ENCODE assay signal across 15 cellular contexts in genomic region chr18:76455015-76455676, GRCh38. TPM values are rescaled to one million over a fixed set of nuclear protein-coding genes. Genes with fewer than 3 reads are reported as not detected.
DNase-seq lines count a peak whose midpoint lies in the region; ATAC-seq and TF ChIP-seq lines count a peak whose summit lies in the region.
"Had no signal": no experiment of that assay in that cellular context is flagged by ENCODE, and none has a peak within 500 bp of the region (broad histone marks: within the 10 kb centered on the region; RNA-seq: fewer than 3 reads in every experiment).

No MANE protein-coding gene starts in this region.

- peaks cover 18 to 28% (median 21%) of the 10 kb centered on the region in 11 experiments for H3K36me3 ChIP-seq in BLaER1 treated with 17β-estradiol and CSF1 and Interleukin-3, amounts not matched to agents 10 nM and 100 nM
- H3K36me3 ChIP-seq in Karpas-422 (ENCODE audit: insufficient read depth, low read length) (peaks cover 1% of the 10 kb centered on the region), hepatocyte (replicated peaks; ENCODE audit: insufficient read depth, low read depth) (no peaks in the 10 kb centered on the region)
- H3K36me3 ChIP-seq: right atrium auricular region, SJCRH30 had no signal

- ATAC-seq in HG02623 (IDR thresholded peaks at IDR 0.05; ENCODE audit: unreplicated experiment), result no peak
- ATAC-seq in activated naive CD8-positive, alpha-beta T cell treated with anti-CD3 and anti-CD28 coated beads, Interleukin-2, amount 50 U/mL, for 24 hours, result no peak
- ATAC-seq in HG02588 (IDR thresholded peaks at IDR 0.05; ENCODE audit: unreplicated experiment), result no peak
- ATAC-seq: activated CD4-positive, CD25-positive, alpha-beta regulatory T cell treated with anti-CD3 and anti-CD28 coated beads, Interleukin-2, amount 50 U/mL, for 24 hours had no signal

- no peaks in the 10 kb centered on the region for H3K27me3 ChIP-seq in BLaER1 treated with 17β-estradiol and CSF1 and Interleukin-3, amounts not matched to agents 10 nM and 100 nM
- H3K27me3 ChIP-seq in Karpas-422 (ENCODE audit: low read length), result no peaks in the 10 kb centered on the region
- no peaks in the 10 kb centered on the region for H3K27me3 ChIP-seq in hepatocyte
- H3K27me3 ChIP-seq: right atrium auricular region, SJCRH30 had no signal

- H3K9me3 Mint-ChIP-seq in activated naive CD8-positive, alpha-beta T cell treated with anti-CD3 and anti-CD28 coated beads, Interleukin-2, amount 50 U/mL, for 24 hours, result no peaks in the 10 kb centered on the region

- no peak overlapping the region for H3K4me3 Mint-ChIP-seq in activated naive CD8-positive, alpha-beta T cell treated with anti-CD3 and anti-CD28 coated beads, Interleukin-2, amount 50 U/mL, for 24 hours

- no peak overlapping the region for H3K4me3 ChIP-seq in BLaER1 treated with 17β-estradiol and CSF1 and Interleukin-3, amounts not matched to agents 10 nM and 100 nM
- H3K4me3 ChIP-seq in Karpas-422 (ENCODE audit: low read length) (peak overlapping the region; percentile 52; the same call in 1 of the 2 replicates), hepatocyte (no peak overlapping the region)
- H3K4me3 ChIP-seq: right atrium auricular region, SJCRH30 had no signal

- H3K4me2 ChIP-seq in BLaER1 treated with 17β-estradiol and CSF1 and Interleukin-3, amounts not matched to agents 10 nM and 100 nM, result peak overlapping the region; percentile 31 to 98 (median 73)
- peak overlapping the region; percentile 71 for H3K4me2 ChIP-seq in Karpas-422 (ENCODE audit: low read depth, low read length, poor library complexity, severe bottlenecking)
- peak overlapping the region; percentile 40 for H3K4me2 ChIP-seq in hepatocyte

- H3K27ac ChIP-seq in BLaER1 treated with 17β-estradiol and CSF1 and Interleukin-3, amounts not matched to agents 10 nM and 100 nM, result peak overlapping the region in 8 of 11 experiments; percentile 20 to 61 (median 46); a peak in 13 of 22 replicates
- H3K27ac ChIP-seq in Karpas-422 (ENCODE audit: low read length), result peak overlapping the region; percentile 72
- peak overlapping the region; percentile 35 for H3K27ac ChIP-seq in hepatocyte
- H3K27ac ChIP-seq: right atrium auricular region, SJCRH30 had no signal

- H3K79me2 ChIP-seq in Karpas-422 (ENCODE audit: low read length) (peaks cover 100% of the 10 kb centered on the region), hepatocyte (peaks cover 99% of the 10 kb centered on the region)

- no peaks in the 10 kb centered on the region for H3K9me2 ChIP-seq in Karpas-422 (replicated peaks; ENCODE audit: insufficient read depth, low read length)
- H3K9me2 ChIP-seq in hepatocyte (replicated peaks; ENCODE audit: insufficient read depth), result no peaks in the 10 kb centered on the region

- H4K20me1 ChIP-seq in BLaER1 treated with 17β-estradiol and CSF1 and Interleukin-3, amounts not matched to agents 10 nM and 100 nM, result peaks cover 4 to 92% (median 58%) of the 10 kb centered on the region in 11 experiments; a peak in 16 of 22 replicates
- H4K20me1 ChIP-seq in Karpas-422 (ENCODE audit: insufficient read depth, low read depth, low read length) (peaks cover 64% of the 10 kb centered on the region; the same call in 1 of the 2 replicates), hepatocyte (ENCODE audit: insufficient read depth, poor library complexity, severe bottlenecking) (peaks cover 78% of the 10 kb centered on the region)

- WGBS in hepatocyte (ENCODE audit: low lambda C conversion rate, missing lambda C conversion rate), result 57% methylated on average over 7 of the region's 7 CpGs

- H3K9ac ChIP-seq in BLaER1 treated with 17β-estradiol and CSF1 and Interleukin-3, amounts not matched to agents 10 nM and 100 nM, result peak overlapping the region in 2 of 11 experiments; percentile 7 to 31; a peak in 3 of 22 replicates
- H3K9ac ChIP-seq in Karpas-422 (ENCODE audit: low read length), result peak overlapping the region; percentile 57; the same call in 1 of the 2 replicates

- peaks cover 54% of the 10 kb centered on the region for H3K4me1 Mint-ChIP-seq in activated naive CD8-positive, alpha-beta T cell treated with anti-CD3 and anti-CD28 coated beads, Interleukin-2, amount 50 U/mL, for 24 hours

- H3K9me3 ChIP-seq in BLaER1 treated with 17β-estradiol and CSF1 and Interleukin-3, amounts not matched to agents 10 nM and 100 nM (replicated peaks in 1 of 11), result no peaks in the 10 kb centered on the region
- H3K9me3 ChIP-seq in Karpas-422 (ENCODE audit: low read length), result no peaks in the 10 kb centered on the region
- H3K9me3 ChIP-seq in hepatocyte (ENCODE audit: low read depth), result no peaks in the 10 kb centered on the region
- H3K9me3 ChIP-seq: right atrium auricular region, SJCRH30 had no signal

- no peaks in the 10 kb centered on the region for H3K27me3 Mint-ChIP-seq in activated naive CD8-positive, alpha-beta T cell treated with anti-CD3 and anti-CD28 coated beads, Interleukin-2, amount 50 U/mL, for 24 hours

- DNase-seq in Karpas-422 (no peak), hepatocyte (ENCODE audit: low spot score) (no peak), retina (peak; percentile 45), NCI-H345 (lab: John Stamatoyannopoulos, UW) (no peak)
- no peak for DNase-seq in activated naive CD8-positive, alpha-beta T cell treated with anti-CD3 and anti-CD28 coated beads, Interleukin-2, amount 50 U/mL, for 24 hours
- DNase-seq: activated naive CD4-positive, alpha-beta T cell treated with anti-CD3 and anti-CD28 coated beads, Interleukin-2, amount 50 U/mL, for 16 hours; cortex of kidney; mammary epithelial cell; NCI-H2029 treated with DMSO at 0.1 percent for 48 hours had no signal

- H3K4me1 ChIP-seq in BLaER1 treated with 17β-estradiol and CSF1 and Interleukin-3, amounts not matched to agents 10 nM and 100 nM, result peaks cover 76 to 95% (median 90%) of the 10 kb centered on the region in 10 experiments
- H3K4me1 ChIP-seq in Karpas-422 (ENCODE audit: low read length) (peaks cover 100% of the 10 kb centered on the region), hepatocyte (ENCODE audit: insufficient read depth) (peaks cover 67% of the 10 kb centered on the region)

- H3K36me3 Mint-ChIP-seq in activated naive CD8-positive, alpha-beta T cell treated with anti-CD3 and anti-CD28 coated beads, Interleukin-2, amount 50 U/mL, for 24 hours (ENCODE audit: low read depth), result no peaks in the 10 kb centered on the region

- H3K27ac Mint-ChIP-seq in activated naive CD8-positive, alpha-beta T cell treated with anti-CD3 and anti-CD28 coated beads, Interleukin-2, amount 50 U/mL, for 24 hours, result no peak overlapping the region

- no peak for TF ChIP-seq CTCF in hepatocyte (IDR thresholded peaks at IDR 0.05; ENCODE audit: poor library complexity)

- H2AFZ ChIP-seq in Karpas-422 (ENCODE audit: low read length), result no peak overlapping the region
- H2AFZ ChIP-seq in hepatocyte, result no peak overlapping the region

RNA-seq across cellular contexts. Expression of gene ZNF516, which starts 39.9 kb away (rescaled TPM):
- total RNA-seq in Karpas-422 (2014; rRNA removed; shearing (Covaris generic); ENCODE audit: low replicate concordance), result 41.0 and 53.3 TPM in 2 replicates
- 19.8 and 29.2 TPM in 2 replicates for total RNA-seq in hepatocyte
- 18.2 and 22.7 TPM in 2 replicates for polyA plus RNA-seq in hepatocyte
